Comparison of ENCODE assay signal across 10 cellular contexts in the genomic region with DNA sequence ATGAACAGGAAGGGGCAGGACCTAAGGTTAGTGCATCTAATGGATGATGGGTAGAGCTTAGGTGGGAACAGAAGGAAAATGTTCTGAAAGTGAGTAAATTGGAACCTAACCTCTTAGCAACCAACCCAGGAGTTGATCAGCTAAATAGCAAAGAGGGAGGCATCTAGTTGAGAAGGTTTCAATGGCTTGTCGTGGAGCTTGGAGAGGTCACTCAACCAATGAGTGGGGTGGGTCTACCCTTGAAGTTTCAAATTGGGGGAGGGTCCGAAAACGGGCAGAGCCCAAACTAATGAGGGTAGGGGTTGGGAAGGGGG. TPM values are rescaled to one million over a fixed set of nuclear protein-coding genes. Genes with fewer than 3 reads are reported as not detected.
A peak's percentile ranks its signal among the peaks of the same experiment; 100 is the strongest.
DNase-seq lines count a peak whose midpoint lies in the region; ATAC-seq, FAIRE-seq and TF ChIP-seq lines count a peak whose summit lies in the region.
"Had no signal": no experiment of that assay in that cellular context is flagged by ENCODE, and none has a peak within 500 bp of the region (broad histone marks: within the 10 kb centered on the region; RNA-seq: fewer than 3 reads in every experiment).

No MANE protein-coding gene starts in this region.

- H4K91ac ChIP-seq in H1 (replicated peaks; ENCODE audit: insufficient read length, low read length) = no peak overlapping the region
- no peak overlapping the region for H4K91ac ChIP-seq in trophoblast cell (ENCODE audit: low read depth, low read length)

- 0 out of 2 replicates have a peak overlapping the region, but pooled peaks have one; percentile 87 for H3K18ac ChIP-seq in H1 (ENCODE audit: extremely low read depth, low read length)
- no peak overlapping the region for H3K18ac ChIP-seq in trophoblast cell (ENCODE audit: low read length)

- H4K5ac ChIP-seq in H1 (ENCODE audit: insufficient read length, low read depth, low read length) = no peak overlapping the region

- H3K79me1 ChIP-seq in H1 (ENCODE audit: low read depth, low read length) = no peaks in the 10 kb centered on the region
- H3K79me1 ChIP-seq in trophoblast cell (ENCODE audit: low read length) = peaks cover 6% of the 10 kb centered on the region

- TF ChIP-seq POLR2A in H1 (IDR thresholded peaks at IDR 0.05; ENCODE audit: control extremely low read depth in 1 of 2, low read depth in 2 of 2, low read length in 2 of 2) = no peak
- TF ChIP-seq POLR2A in sigmoid colon (IDR thresholded peaks at IDR 0.05) = no peak

- H4K8ac ChIP-seq in H1 (ENCODE audit: extremely low read depth, insufficient read depth, low read length) (no peak overlapping the region), trophoblast cell (ENCODE audit: low read depth, low read length) (no peak overlapping the region)

- H3K14ac ChIP-seq in H1 (ENCODE audit: insufficient read length) (no peak overlapping the region), trophoblast cell (ENCODE audit: low read length) (no peak overlapping the region)

- no peak overlapping the region for H2BK120ac ChIP-seq in H1 (replicated peaks; ENCODE audit: low read depth, low read length)
- no peak overlapping the region for H2BK120ac ChIP-seq in trophoblast cell (ENCODE audit: insufficient read depth, low read length, poor library complexity)

- H3K9ac ChIP-seq in OCI-LY3 (ENCODE audit: low read length) = no peak overlapping the region
- H3K9ac ChIP-seq in H1 (replicated peaks in 1 of 4; ENCODE audit: extremely low read depth in 1 of 4, low read depth in 3 of 4, low read length in 3 of 4) = no peak overlapping the region
- H3K9ac ChIP-seq in trophoblast cell (ENCODE audit: low read length) = no peak overlapping the region

- H3K4ac ChIP-seq in H1 (replicated peaks; ENCODE audit: insufficient read length, low read depth, low read length) (no peak overlapping the region), trophoblast cell (ENCODE audit: low read depth, low read length) (no peak overlapping the region)

- H3K23me2 ChIP-seq in H1 (ENCODE audit: low read depth, low read length) = peaks cover 11% of the 10 kb centered on the region; the same call in 1 of the 2 replicates

- H2AFZ ChIP-seq in OCI-LY3 (ENCODE audit: low read depth, low read length) (peak overlapping the region; percentile 60), H1 (ENCODE audit: low read length) (peak overlapping the region; percentile 81; the same call in 1 of the 2 replicates), trophoblast cell (ENCODE audit: insufficient read depth, low read length, poor library complexity) (no peak overlapping the region)

- no peak overlapping the region for H2AK5ac ChIP-seq in H1 (ENCODE audit: low read depth, low read length)
- no peak overlapping the region for H2AK5ac ChIP-seq in trophoblast cell (ENCODE audit: low read length)

- H2BK15ac ChIP-seq in H1 (ENCODE audit: low read length) = no peak overlapping the region

- H3K4me3 ChIP-seq in GM06990 (replicated peaks; ENCODE audit: low read depth, low read length) = peak overlapping the region; percentile 30; the same call in 1 of the 2 replicates
- H3K4me3 ChIP-seq in OCI-LY3 (ENCODE audit: low read length) = peak overlapping the region; percentile 71
- peak overlapping the region; percentile 16 to 49 (median 24); a peak in 3 of 8 replicates for H3K4me3 ChIP-seq in H1 (ENCODE audit: extremely low read depth in 1 of 4, insufficient read depth in 2 of 4, low read depth in 3 of 4, low read length in 4 of 4)
- no peak overlapping the region for H3K4me3 ChIP-seq in sigmoid colon
- no peak overlapping the region for H3K4me3 ChIP-seq in trophoblast cell (ENCODE audit: low read depth, low read length)

- H3K27me3 ChIP-seq in GM06990 (replicated peaks; ENCODE audit: control insufficient read depth, insufficient read depth, low read length) (no peaks in the 10 kb centered on the region; the same call in 1 of the 2 replicates), OCI-LY3 (ENCODE audit: low read depth, low read length) (no peaks in the 10 kb centered on the region), H1 (replicated peaks in 1 of 4; ENCODE audit: control insufficient read depth in 3 of 4, extremely low read depth in 1 of 4, insufficient read depth in 3 of 4, low read length in 3 of 4) (peaks cover 32 to 44% (median 42%) of the 10 kb centered on the region in 4 experiments), sigmoid colon (peaks cover 14 to 30% (median 22%) of the 10 kb centered on the region in 3 donors), trophoblast cell (ENCODE audit: insufficient read depth, low read length) (peaks cover 23% of the 10 kb centered on the region)

- no peak overlapping the region for H2BK20ac ChIP-seq in H1 (ENCODE audit: low read length)

- ATAC-seq in GM21515 (IDR thresholded peaks at IDR 0.05; ENCODE audit: unreplicated experiment) (no peak), HG03135 (IDR thresholded peaks at IDR 0.05; ENCODE audit: unreplicated experiment) (no peak)

- H3K23ac ChIP-seq in H1 (ENCODE audit: insufficient read length) (no peak overlapping the region), trophoblast cell (ENCODE audit: low read length) (no peak overlapping the region)

- POLR2A ChIA-PET in H1 (lab: Charles Lee; ENCODE audit: partially characterized antibody) = interaction anchor here (0.8 to 1.6 kb wide), 4 partner anchors 18 to 179 kb away, joined by 3 to 6 read pairs (median 4); a partner anchor contains a TSS

- H4K20me1 ChIP-seq in OCI-LY3 (ENCODE audit: insufficient read depth, low read length) = no peaks in the 10 kb centered on the region
- H4K20me1 ChIP-seq in H1 (replicated peaks in 1 of 2; ENCODE audit: control insufficient read depth in 1 of 2, insufficient read depth in 2 of 2, low read length in 2 of 2) = peaks cover 0 to 1% of the 10 kb centered on the region in 2 experiments

- no peak overlapping the region for H2BK5ac ChIP-seq in H1 (ENCODE audit: low read depth, low read length)
- H2BK5ac ChIP-seq in trophoblast cell (ENCODE audit: low read depth, low read length, poor library complexity) = no peak overlapping the region

- no peak for DNase-seq in GM06990 (ENCODE audit: extremely low read depth, insufficient read length)
- DNase-seq in H1 (ENCODE audit: low read depth in 1 of 2, low spot score in 2 of 2) = no peak
- DNase-seq in sigmoid colon = no peak
- no peak for DNase-seq in germinal center (ENCODE audit: low spot score)
- DNase-seq in trophoblast cell = no peak

- no peak for TF ChIP-seq CTCF in GM06990 (IDR thresholded peaks at IDR 0.05; ENCODE audit: insufficient read depth, low read length, poor library complexity, severe bottlenecking)
- TF ChIP-seq CTCF in OCI-LY3 (IDR thresholded peaks at IDR 0.05; ENCODE audit: low read depth, low read length) = no peak
- no peak for TF ChIP-seq CTCF in H1 (IDR thresholded peaks at IDR 0.05; ENCODE audit: control extremely low read depth in 1 of 3, insufficient read depth in 1 of 3, low read depth in 1 of 3, low read length in 3 of 3)
- TF ChIP-seq CTCF in sigmoid colon (IDR thresholded peaks at IDR 0.05) = no peak

- no peak for FAIRE-seq in H1 (lab: Jason Lieb, UNC)

- TF ChIP-seq EP300 in H1 (IDR thresholded peaks at IDR 0.05; ENCODE audit: borderline replicate concordance in 1 of 2, low read depth in 2 of 2, low read length in 2 of 2) (no peak), sigmoid colon (IDR thresholded peaks at IDR 0.05) (no peak)

- intact Hi-C loops in sigmoid colon (cut with DNase I) = loop anchor here (2.0 kb wide), 1 partner anchor 42 kb away; no protein-coding TSS in a partner anchor

- H3K36me3 ChIP-seq in GM06990 (ENCODE audit: control insufficient read depth, insufficient read depth, low read length) = no peaks in the 10 kb centered on the region
- H3K36me3 ChIP-seq in OCI-LY3 (replicated peaks; ENCODE audit: low read depth, low read length) = no peaks in the 10 kb centered on the region
- peaks cover 0 to 4% (median 0%) of the 10 kb centered on the region in 4 experiments; a peak in 1 of 8 replicates for H3K36me3 ChIP-seq in H1 (ENCODE audit: control insufficient read depth in 2 of 4, insufficient read depth in 4 of 4, low read length in 3 of 4)
- H3K36me3 ChIP-seq in sigmoid colon = no peaks in the 10 kb centered on the region
- H3K36me3 ChIP-seq in trophoblast cell (ENCODE audit: control insufficient read depth in 1 of 2, insufficient read depth in 2 of 2, low read length in 2 of 2) = no peaks in the 10 kb centered on the region
- H3K36me3 ChIP-seq: spleen, vagina had no signal

- TF ChIP-seq RAD21 in H1 (IDR thresholded peaks at IDR 0.05 in 1 of 2, conservative IDR thresholded peaks at IDR 0.05 in 1 of 2; ENCODE audit: low read depth in 2 of 2, low read length in 2 of 2) = no peak

- no peak overlapping the region for H3K56ac ChIP-seq in H1 (replicated peaks; ENCODE audit: insufficient read length, low read depth, low read length)

- H2BK12ac ChIP-seq in H1 (ENCODE audit: low read depth, low read length) (0 out of 2 replicates have a peak overlapping the region, but pooled peaks have one; percentile 13), trophoblast cell (ENCODE audit: low read length) (no peak overlapping the region)

- H3K4me1 ChIP-seq in OCI-LY3 (ENCODE audit: low read length) = peaks cover 12% of the 10 kb centered on the region
- H3K4me1 ChIP-seq in H1 (replicated peaks in 1 of 4; ENCODE audit: control insufficient read depth in 3 of 4, insufficient read depth in 4 of 4, low read length in 3 of 4) = peaks cover 2 to 13% (median 7%) of the 10 kb centered on the region in 4 experiments
- H3K4me1 ChIP-seq in sigmoid colon = peaks cover 0 to 19% (median 14%) of the 10 kb centered on the region in 4 donors
- H3K4me1 ChIP-seq in trophoblast cell (ENCODE audit: control insufficient read depth in 1 of 2, insufficient read depth in 2 of 2, low read length in 2 of 2) = peaks cover 6 to 10% of the 10 kb centered on the region in 2 experiments

- H3K9me3 ChIP-seq in OCI-LY3 (ENCODE audit: insufficient read depth, low read length) = no peaks in the 10 kb centered on the region
- H3K9me3 ChIP-seq in H1 (ENCODE audit: insufficient read depth in 2 of 2, low read depth in 1 of 2, low read length in 1 of 2) = no peaks in the 10 kb centered on the region
- no peaks in the 10 kb centered on the region for H3K9me3 ChIP-seq in sigmoid colon
- H3K9me3 ChIP-seq in trophoblast cell (ENCODE audit: insufficient read depth, low read depth, low read length) = peaks cover 5% of the 10 kb centered on the region
- H3K9me3 ChIP-seq: spleen, vagina had no signal

- H3K4me2 ChIP-seq in OCI-LY3 (ENCODE audit: low read length) (peak overlapping the region; percentile 78), H1 (ENCODE audit: insufficient read depth in 1 of 2, low read depth in 2 of 2, low read length in 2 of 2) (peak overlapping the region; percentile 62 to 65), trophoblast cell (ENCODE audit: low read length) (no peak overlapping the region)

- 51% methylated on average over 3 of the region's 3 CpGs; no CpG with 5 or more reads in 1 of the 2 experiments for WGBS in H1 (ENCODE audit: extremely low coverage in 1 of 2, insufficient coverage in 1 of 2, insufficient read length in 1 of 2, insufficient replicate concordance in 2 of 2, low coverage in 1 of 2, low lambda C conversion rate in 2 of 2, missing lambda C conversion rate in 1 of 2), 2 experiments
- WGBS in sigmoid colon, 2 donors = 25 to 27% methylated on average over 3 of the region's 3 CpGs
- WGBS in trophoblast cell (ENCODE audit: extremely low coverage, insufficient coverage, insufficient read length) = no CpG with 5 or more reads among the region's 3 CpGs

- no peak overlapping the region for H3K27ac ChIP-seq in OCI-LY3 (ENCODE audit: low read length)
- 0 out of 2 replicates have a peak overlapping the region, but pooled peaks have one; percentile 9 for H3K27ac ChIP-seq in H1 (ENCODE audit: low read depth, low read length)
- H3K27ac ChIP-seq in sigmoid colon = peak overlapping the region; percentile 16 to 67 (median 46)
- H3K27ac ChIP-seq in trophoblast cell (ENCODE audit: low read depth, low read length) = no peak overlapping the region

- CTCF ChIA-PET in H1 (lab: Charles Lee; ENCODE audit: partially characterized antibody) = interaction anchor here (0.6 to 2.7 kb wide), 15 partner anchors 8 to 351 kb away, joined by 3 to 11 read pairs (median 4); a partner anchor contains a TSS

- no peak overlapping the region for H4K12ac ChIP-seq in trophoblast cell (ENCODE audit: low read depth, low read length)

- H3K79me2 ChIP-seq in OCI-LY3 (ENCODE audit: low read length) = no peaks in the 10 kb centered on the region
- no peaks in the 10 kb centered on the region for H3K79me2 ChIP-seq in H1 (ENCODE audit: control insufficient read depth in 1 of 2, insufficient read depth in 2 of 2, low read length in 2 of 2)
- H3K79me2 ChIP-seq in trophoblast cell (ENCODE audit: control insufficient read depth, insufficient read depth, low read length, poor library complexity) = no peaks in the 10 kb centered on the region

RNA-seq across cellular contexts. Expression of a gene that starts 5.7 kb away (rescaled TPM):
- 72.8 and 74.6 TPM in 2 replicates for total RNA-seq in H1 (2021; fragmentation: NEBNext Ultra II Directional; extraction: Animal tissue kit (Norgen Biotek cat#: 25700))
- polyA plus RNA-seq in H1 (2011; rRNA removed) (98.8 and 158 TPM in 2 replicates), sigmoid colon (10 to 100 TPM; 50.2 to 81.0 (median 52.9) TPM)
- polyA plus RNA-seq in H1 (2011; cell fraction: cytosol; rRNA removed) = 81.1 TPM
- 207 TPM for polyA plus RNA-seq in H1 (2011; cell fraction: nucleus; rRNA removed)
- polyA plus RNA-seq in H1 (2012, experiment 1 of 2) = 79.8 to 106 TPM (median 102 TPM) in 4 replicates
- 95.8 TPM for polyA plus RNA-seq in H1 (2012, experiment 2 of 2)
- 79.2 TPM for polyA plus RNA-seq in H1 (2013, experiment 1 of 2)
- 73.3 TPM for polyA plus RNA-seq in H1 (2013, experiment 2 of 2)
- 44.1 and 59.2 TPM in 2 replicates for polyA minus RNA-seq in H1 (2011; rRNA and poly(A)+ RNA removed)
- polyA minus RNA-seq in H1 (2011; cell fraction: cytosol; rRNA and poly(A)+ RNA removed) = 83.1 TPM
- 68.1 TPM for polyA minus RNA-seq in H1 (2011; cell fraction: nucleus; rRNA and poly(A)+ RNA removed)
- total RNA-seq in sigmoid colon = 10 to 100 TPM; 15.9 to 36.3 (median 33.8) TPM
- 86.0 and 94.0 TPM in 2 replicates for polyA plus RNA-seq in trophoblast cell (2013)

RNA-seq across cellular contexts. Expression of a gene that starts 30.2 kb away (rescaled TPM):
- 75.3 and 77.1 TPM in 2 replicates for total RNA-seq in H1 (2021; fragmentation: NEBNext Ultra II Directional; extraction: Animal tissue kit (Norgen Biotek cat#: 25700))
- polyA plus RNA-seq in H1 (2011; rRNA removed) (54.5 and 111 TPM in 2 replicates), sigmoid colon (100 to 1,000 TPM in 1 of 3 donors, 10 to 100 TPM in 2; 31.9 to 118 (median 41.4) TPM)
- polyA plus RNA-seq in H1 (2011; cell fraction: cytosol; rRNA removed) = 68.6 TPM
- 270 TPM for polyA plus RNA-seq in H1 (2011; cell fraction: nucleus; rRNA removed)
- 51.9 to 154 TPM (median 115 TPM) in 4 replicates for polyA plus RNA-seq in H1 (2012, experiment 1 of 2)
- polyA plus RNA-seq in H1 (2012, experiment 2 of 2) = 94.0 TPM
- polyA plus RNA-seq in H1 (2013, experiment 1 of 2) = 67.1 TPM
- 56.9 TPM for polyA plus RNA-seq in H1 (2013, experiment 2 of 2)
- 21.2 and 23.9 TPM in 2 replicates for polyA minus RNA-seq in H1 (2011; rRNA and poly(A)+ RNA removed)
- polyA minus RNA-seq in H1 (2011; cell fraction: cytosol; rRNA and poly(A)+ RNA removed) = 61.7 TPM
- polyA minus RNA-seq in H1 (2011; cell fraction: nucleus; rRNA and poly(A)+ RNA removed) = 58.2 TPM
- 100 to 1,000 TPM; 107 to 206 (median 176) TPM for total RNA-seq in sigmoid colon
- 93.8 and 98.4 TPM in 2 replicates for polyA plus RNA-seq in trophoblast cell (2013)

Comparison
In these comparisons a context has a peak if more than half of its experiments do, and no peak if none do; other contexts are left out.
1. H3K4me3 ChIP-seq: peak in GM06990 (single experiment), OCI-LY3 (single experiment) and H1 (4 of 4); none in sigmoid colon (0 of 4) and trophoblast cell (single experiment).
2. H3K27ac ChIP-seq: peak in H1 (single experiment) and sigmoid colon (4 of 4); none in OCI-LY3 (single experiment) and trophoblast cell (single experiment).